13 cellular contexts compared by ENCODE assay signal in the genomic region with DNA sequence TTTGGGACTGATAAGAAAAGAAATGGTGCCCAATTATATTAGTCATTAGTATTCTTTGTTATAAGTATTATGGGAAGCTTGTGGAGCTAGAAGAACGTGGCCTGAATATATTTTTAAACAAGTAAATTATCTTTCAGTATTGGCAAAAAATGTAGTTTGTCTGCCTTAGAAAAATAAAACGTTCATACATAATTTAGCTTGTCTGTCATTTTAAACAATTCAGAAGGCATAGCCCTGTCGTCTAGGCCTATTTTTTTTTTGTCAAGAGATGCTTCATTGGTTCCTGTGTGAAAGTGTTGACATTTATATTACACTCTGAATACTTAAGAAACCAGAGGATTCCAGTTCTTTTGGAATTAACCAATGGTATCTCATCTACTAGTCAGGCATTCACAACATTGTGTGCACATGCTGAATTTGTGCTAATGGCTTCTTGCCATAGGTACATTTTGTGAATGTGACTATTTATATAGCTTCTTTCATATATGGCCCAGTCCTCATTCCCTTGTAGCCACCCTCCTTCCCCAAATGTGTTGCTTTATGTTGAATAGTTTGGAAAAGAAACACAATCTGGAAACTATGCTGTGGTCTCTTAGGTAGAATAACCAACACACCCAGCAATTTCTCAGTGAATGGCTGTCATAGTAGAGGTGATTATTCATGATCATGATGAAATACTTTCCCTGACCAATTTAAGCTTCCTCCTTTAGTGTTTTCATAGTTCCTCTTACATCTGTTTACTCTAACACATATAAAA.
A peak's percentile ranks its signal among the peaks of the same experiment; 100 is the strongest.
DNase-seq lines count a peak whose midpoint lies in the region; ATAC-seq and TF ChIP-seq lines count a peak whose summit lies in the region.
"Had no signal": no experiment of that assay in that cellular context is flagged by ENCODE, and none has a peak within 500 bp of the region (broad histone marks: within the 10 kb centered on the region; RNA-seq: fewer than 3 reads in every experiment).

No MANE protein-coding gene starts in this region.

- H3K27ac Mint-ChIP-seq in Calu3 (ENCODE audit: unreplicated experiment) (peak overlapping the region; percentile 42), T-helper 17 cell (no peak overlapping the region)

- no peaks in the 10 kb centered on the region for H3K27me3 Mint-ChIP-seq in Calu3 (ENCODE audit: unreplicated experiment)
- H3K27me3 Mint-ChIP-seq in T-helper 17 cell, result no peaks in the 10 kb centered on the region

- TF ChIP-seq CTCF in Calu3 (IDR thresholded peaks at IDR 0.05; ENCODE audit: unreplicated experiment), result no peak

- no peaks in the 10 kb centered on the region for H3K9me3 Mint-ChIP-seq in Calu3 (ENCODE audit: low read depth, unreplicated experiment)

- H3K4me3 Mint-ChIP-seq in Calu3 (ENCODE audit: low read depth, unreplicated experiment) (no peak overlapping the region), T-helper 17 cell (no peak overlapping the region)

- no peak for ATAC-seq in GM21447 (IDR thresholded peaks at IDR 0.05; ENCODE audit: unreplicated experiment)
- no peak for ATAC-seq in T-helper 17 cell
- ATAC-seq: sciatic nerve had no signal

- intact Hi-C loops in Calu3 (cut with micrococcal nuclease; ENCODE audit: unreplicated experiment), result no loop called here

- H3K9me3 ChIP-seq in T-helper 17 cell (ENCODE audit: control insufficient read depth, low read length, poor library complexity, severe bottlenecking), result no peaks in the 10 kb centered on the region
- H3K9me3 ChIP-seq: colonic mucosa had no signal

- peaks cover 8% of the 10 kb centered on the region for H3K4me1 Mint-ChIP-seq in Calu3 (ENCODE audit: low read depth, unreplicated experiment)
- H3K4me1 Mint-ChIP-seq in T-helper 17 cell, result peaks cover 6% of the 10 kb centered on the region

- no TSS peak for BruUV-seq in Calu3 (replicated peaks; lab: Mats Ljungman, UMichigan)

- CTCF ChIA-PET in Calu3 (lab: Charles Lee), result interaction anchor here (0.5 kb wide), 1 partner anchor 21 kb away, joined by 4 read pairs; no protein-coding TSS in a partner anchor

- H3K36me3 Mint-ChIP-seq in Calu3 (ENCODE audit: insufficient read depth, unreplicated experiment) (no peaks in the 10 kb centered on the region), T-helper 17 cell (ENCODE audit: low read depth) (no peaks in the 10 kb centered on the region)

- no peak for DNase-seq in Calu3
- DNase-seq in M059J (ENCODE audit: low read depth), result peak; percentile 15
- DNase-seq in astrocyte of the hippocampus (ENCODE audit: low read depth, low spot score), result peak; percentile 77
- peak; percentile 17 for DNase-seq in left kidney (ENCODE audit: low read depth, low spot score)
- DNase-seq in LoVo (ENCODE audit: low spot score), result no peak
- no peak for DNase-seq in COLO668 (lab: John Stamatoyannopoulos, UW; ENCODE audit: unreplicated experiment)
- DNase-seq in T-helper 17 cell, result no peak
- DNase-seq: activated CD4-positive, CD25-positive, alpha-beta regulatory T cell treated with anti-CD3 and anti-CD28 coated beads, Interleukin-2, amount 50 U/mL, for 72 hours; colonic mucosa; NCI-H1694 treated with DMSO at 0.1 percent for 48 hours; RPMI8226 had no signal

Comparison
In these comparisons a context has a peak if more than half of its experiments do, and no peak if none do; other contexts are left out.
1. DNase-seq: peak in M059J (single experiment), astrocyte of the hippocampus (single experiment) and left kidney (single experiment); none in Calu3 (single experiment), LoVo (single experiment), COLO668 (single experiment) and T-helper 17 cell (0 of 3).